ENCODE assay signal across 8 cellular contexts in the genomic region with DNA sequence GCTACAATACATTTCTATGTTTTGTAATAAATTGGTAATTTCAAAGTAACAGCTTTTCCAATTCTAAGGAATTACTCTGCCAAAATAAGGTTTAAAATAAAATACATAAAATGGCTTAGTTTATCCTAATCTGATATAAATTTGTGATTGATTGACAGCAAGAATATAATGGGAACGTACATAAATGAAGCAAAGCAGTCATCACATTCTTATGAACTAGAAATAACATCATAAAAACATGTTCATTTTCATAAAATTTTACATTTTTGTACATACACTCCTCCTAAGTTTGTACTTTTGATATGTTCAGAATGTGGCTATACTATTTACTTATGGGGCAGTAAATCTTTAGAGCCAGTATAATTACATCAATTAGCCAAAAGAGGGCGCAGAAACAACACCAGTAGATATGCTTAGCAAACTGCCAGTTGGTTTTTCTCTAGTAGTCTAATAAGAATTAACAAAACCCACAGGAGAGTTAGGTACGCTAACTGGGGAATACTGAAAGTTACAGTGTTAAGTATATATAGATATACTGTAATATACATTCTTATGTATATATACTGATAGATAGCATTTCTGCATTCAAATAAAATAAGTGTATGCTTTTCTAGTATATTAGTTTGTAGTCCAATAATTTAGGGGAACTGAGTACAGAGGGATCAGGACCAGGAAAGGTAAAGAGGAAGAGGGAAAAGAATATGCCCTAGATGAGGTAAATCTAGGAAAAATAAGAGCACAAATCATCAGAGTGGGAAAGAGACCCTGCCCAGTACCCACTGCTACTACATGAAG.
A peak's percentile ranks its signal among the peaks of the same experiment; 100 is the strongest.
DNase-seq lines count a peak whose midpoint lies in the region; TF ChIP-seq lines count a peak whose summit lies in the region.

No MANE protein-coding gene starts in this region.

- no peaks in the 10 kb centered on the region for H3K27me3 ChIP-seq in cardiac muscle cell
- H3K27me3 ChIP-seq in MM.1S (replicated peaks; ENCODE audit: insufficient read depth, low read length) = no peaks in the 10 kb centered on the region
- no peaks in the 10 kb centered on the region for H3K27me3 ChIP-seq in SU-DHL-6 (ENCODE audit: low read length)

- TF ChIP-seq CTCF in cardiac muscle cell (IDR thresholded peaks at IDR 0.05; ENCODE audit: low read depth, low read length) = peak; percentile 69
- no peak for TF ChIP-seq CTCF in HEK293 (tag by site-specific recombination; IDR thresholded peaks at IDR 0.05)
- TF ChIP-seq CTCF in MM.1S (IDR thresholded peaks at IDR 0.05; ENCODE audit: low read length) = peak; percentile 42
- peak; percentile 95 for TF ChIP-seq CTCF in SU-DHL-6 (IDR thresholded peaks at IDR 0.05; ENCODE audit: insufficient read depth, low read length, poor library complexity, severe bottlenecking)
- TF ChIP-seq CTCF in retinal pigment epithelial cell (conservative IDR thresholded peaks at IDR 0.05; ENCODE audit: low read depth, low read length) = peak; percentile 66

- H3K4me3 ChIP-seq in cardiac muscle cell = no peak overlapping the region
- no peak overlapping the region for H3K4me3 ChIP-seq in HEK293 (ENCODE audit: low read depth, low read length)
- no peak overlapping the region for H3K4me3 ChIP-seq in MM.1S (ENCODE audit: low read length)
- H3K4me3 ChIP-seq in SU-DHL-6 (ENCODE audit: insufficient read depth, low read length, poor library complexity, severe bottlenecking) = no peak overlapping the region
- H3K4me3 ChIP-seq in retinal pigment epithelial cell (ENCODE audit: low read length) = no peak overlapping the region

- H3F3A ChIP-seq in MM.1S (ENCODE audit: insufficient read depth, low read length) (no peaks in the 10 kb centered on the region), SU-DHL-6 (ENCODE audit: insufficient read depth) (no peaks in the 10 kb centered on the region)

- H3K27ac ChIP-seq in cardiac muscle cell (peak overlapping the region; percentile 27), HEK293 (ENCODE audit: extremely low read depth, low read depth, low read length) (no peak overlapping the region), MM.1S (ENCODE audit: low read length) (no peak overlapping the region), SU-DHL-6 (ENCODE audit: low read depth, low read length) (no peak overlapping the region)

- H3K4me1 ChIP-seq in cardiac muscle cell (ENCODE audit: low read depth) (no peaks in the 10 kb centered on the region), HEK293 (ENCODE audit: control insufficient read depth, insufficient read depth, low read length) (no peaks in the 10 kb centered on the region), MM.1S (ENCODE audit: low read length) (no peaks in the 10 kb centered on the region)

- H3K79me2 ChIP-seq in MM.1S (ENCODE audit: low read length) (no peaks in the 10 kb centered on the region), SU-DHL-6 (ENCODE audit: insufficient read depth, low read length) (no peaks in the 10 kb centered on the region)

- H3K9me3 ChIP-seq in cardiac muscle cell (ENCODE audit: low read depth) = no peaks in the 10 kb centered on the region
- no peaks in the 10 kb centered on the region for H3K9me3 ChIP-seq in HEK293 (ENCODE audit: control insufficient read depth, insufficient read depth, low read depth, low read length)
- no peaks in the 10 kb centered on the region for H3K9me3 ChIP-seq in MM.1S (replicated peaks; ENCODE audit: insufficient read depth, low read length)
- H3K9me3 ChIP-seq in SU-DHL-6 (ENCODE audit: insufficient read depth, low read length) = no peaks in the 10 kb centered on the region

- H3K9me2 ChIP-seq in MM.1S (replicated peaks; ENCODE audit: insufficient read depth, low read length) (no peaks in the 10 kb centered on the region), SU-DHL-6 (replicated peaks; ENCODE audit: insufficient read depth, low read length) (no peaks in the 10 kb centered on the region)

- H3K36me3 ChIP-seq in cardiac muscle cell (no peaks in the 10 kb centered on the region), HEK293 (ENCODE audit: control insufficient read depth in 2 of 2, insufficient read depth in 1 of 2, low read length in 2 of 2) (peaks cover 0 to 4% of the 10 kb centered on the region in 2 experiments; a peak in 2 of 3 replicates), MM.1S (replicated peaks; ENCODE audit: insufficient read depth, low read length) (no peaks in the 10 kb centered on the region), SU-DHL-6 (ENCODE audit: low read length) (no peaks in the 10 kb centered on the region)

- intact Hi-C loops in cardiac septum (cut with DNase I) = loop anchor here (2.0 kb wide), 1 partner anchor 152 kb away; no protein-coding TSS in a partner anchor

- POLR2A ChIA-PET in HEK293 (lab: Yijun Ruan, JAX) = no interaction called here

- CTCF ChIA-PET in HEK293 (lab: Yijun Ruan, JAX) = interaction anchor here (0.6 to 3.0 kb wide), 9 partner anchors 11 to 230 kb away, joined by 3 to 33 read pairs (median 5); no protein-coding TSS in a partner anchor

- DNase-seq in cardiac muscle cell (ENCODE audit: low read depth in 1 of 2, low spot score in 1 of 2) (peak; percentile 76 to 85), cardiac septum (ENCODE audit: low spot score) (no peak), MM.1S (peak; percentile 18), foreskin melanocyte (peak; percentile 39), retinal pigment epithelial cell (ENCODE audit: low read depth) (peak; percentile 24), GM19240 (ENCODE audit: insufficient read length, low spot score) (no peak)

- H2AFZ ChIP-seq in MM.1S (ENCODE audit: low read length) = no peak overlapping the region
- H2AFZ ChIP-seq in SU-DHL-6 (ENCODE audit: low read depth, low read length, severe bottlenecking) = no peak overlapping the region

- no peak overlapping the region for H3K4me2 ChIP-seq in MM.1S (ENCODE audit: low read depth, low read length)
- no peak overlapping the region for H3K4me2 ChIP-seq in SU-DHL-6 (ENCODE audit: low read depth, low read length, poor library complexity, severe bottlenecking)

- H4K20me1 ChIP-seq in MM.1S (ENCODE audit: insufficient read depth, low read length) (no peaks in the 10 kb centered on the region), SU-DHL-6 (ENCODE audit: low read depth, low read length) (no peaks in the 10 kb centered on the region)

- H3K9ac ChIP-seq in MM.1S (ENCODE audit: low read length) (no peak overlapping the region), SU-DHL-6 (ENCODE audit: low read length) (no peak overlapping the region)

TF ChIP-seq in HEK293, 187 proteins besides CTCF, POLR2A, EP300 and RAD21:
- TF ChIP-seq ZNF274 (IDR thresholded peaks at IDR 0.05; ENCODE audit: low read length) (no peak), ZNF274 (tag by site-specific recombination; IDR thresholded peaks at IDR 0.05; ENCODE audit: borderline replicate concordance) (no peak), ZNF654 (tag by site-specific recombination; IDR thresholded peaks at IDR 0.05; ENCODE audit: low read depth) (peak; percentile 59), ZNF660 (tag by site-specific recombination; IDR thresholded peaks at IDR 0.05) (0 out of 2 replicates have a peak, but pooled peaks have one; percentile 15)
- TF ChIP-seq, protein P1, sequence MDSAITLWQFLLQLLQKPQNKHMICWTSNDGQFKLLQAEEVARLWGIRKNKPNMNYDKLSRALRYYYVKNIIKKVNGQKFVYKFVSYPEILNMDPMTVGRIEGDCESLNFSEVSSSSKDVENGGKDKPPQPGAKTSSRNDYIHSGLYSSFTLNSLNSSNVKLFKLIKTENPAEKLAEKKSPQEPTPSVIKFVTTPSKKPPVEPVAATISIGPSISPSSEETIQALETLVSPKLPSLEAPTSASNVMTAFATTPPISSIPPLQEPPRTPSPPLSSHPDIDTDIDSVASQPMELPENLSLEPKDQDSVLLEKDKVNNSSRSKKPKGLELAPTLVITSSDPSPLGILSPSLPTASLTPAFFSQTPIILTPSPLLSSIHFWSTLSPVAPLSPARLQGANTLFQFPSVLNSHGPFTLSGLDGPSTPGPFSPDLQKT (IDR thresholded peaks at IDR 0.05; ENCODE audit: borderline replicate concordance, low read depth, low read length) = no peak

Comparison
In these comparisons a context has a peak if more than half of its experiments do, and no peak if none do; other contexts are left out.
1. DNase-seq: peak in cardiac muscle cell (2 of 2), MM.1S (single experiment), foreskin melanocyte (single experiment) and retinal pigment epithelial cell (single experiment); none in cardiac septum (single experiment) and GM19240 (single experiment).